ENCODE assay signal across 10 cellular contexts in genomic region chr20:20148774-20149173, GRCh38.
"Had no signal": no experiment of that assay in that cellular context is flagged by ENCODE, and none has a peak within 500 bp of the region (broad histone marks: within the 10 kb centered on the region; RNA-seq: fewer than 3 reads in every experiment).

No MANE protein-coding gene starts in this region.

- ATAC-seq: HCT116, HepG2 had no signal

- DNase-seq: GM23248, GOT3, H7, HFFc6, KBM-7 had no signal

- H3K4me2 ChIP-seq: KMS-11 had no signal

- H3K9me3 ChIP-seq: HAP-1 had no signal

- H3K9ac ChIP-seq: GM23248, KMS-11 had no signal

- H3K4me3 ChIP-seq: GM23248, HAP-1 had no signal

- H3K4me1 ChIP-seq: HAP-1 had no signal

- H3K36me3 ChIP-seq: HAP-1 had no signal

- H2AFZ ChIP-seq: GM23248 had no signal

- H3K27ac ChIP-seq: GM23248, HL-60, KMS-11 had no signal
